24 cellular contexts compared by ENCODE assay signal in the genomic region with DNA sequence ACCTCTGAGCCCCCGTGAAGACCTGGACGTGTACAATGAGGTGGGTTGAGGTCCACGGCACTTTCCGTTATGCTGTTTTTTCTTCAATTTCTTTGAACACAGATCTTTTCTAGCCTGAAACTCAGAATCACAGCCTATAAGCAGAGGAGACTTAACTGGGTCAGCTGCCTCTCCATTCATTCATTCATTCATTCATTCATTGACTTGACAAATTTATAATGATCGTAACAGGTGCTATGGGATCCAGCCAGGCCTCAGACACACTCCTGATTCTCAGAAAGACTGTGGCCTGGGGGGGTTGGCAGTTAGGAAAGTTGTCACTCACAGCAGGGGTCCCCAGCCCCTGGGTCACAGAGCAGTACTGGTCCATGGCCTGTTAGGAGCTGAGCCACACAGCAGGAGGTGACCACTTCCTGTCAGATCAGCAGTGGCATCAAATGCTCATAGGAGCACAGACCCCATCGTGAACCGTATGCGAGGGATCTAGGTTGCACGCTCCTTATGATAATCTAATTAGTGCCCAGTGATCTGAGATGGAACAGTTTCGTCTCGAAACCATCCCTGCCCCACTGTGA. TPM values are rescaled to one million over a fixed set of nuclear protein-coding genes. Genes with fewer than 3 reads are reported as not detected.
DNase-seq lines count a peak whose midpoint lies in the region; FAIRE-seq and TF ChIP-seq lines count a peak whose summit lies in the region.
"Had no signal": no experiment of that assay in that cellular context is flagged by ENCODE, and none has a peak within 500 bp of the region (broad histone marks: within the 10 kb centered on the region; RNA-seq: fewer than 3 reads in every experiment).

No MANE protein-coding gene starts in this region.

- H3K36me3 ChIP-seq in SJCRH30 = no peaks in the 10 kb centered on the region
- no peaks in the 10 kb centered on the region for H3K36me3 ChIP-seq in mesendoderm (ENCODE audit: control insufficient read depth, insufficient read depth, low read length)

- H3K14ac ChIP-seq in H9 (ENCODE audit: insufficient read depth, low read length) = no peak overlapping the region

- H3K4me2 ChIP-seq in mesendoderm (ENCODE audit: low read length) (no peak overlapping the region), H9 (ENCODE audit: insufficient read depth, insufficient read length, low read length) (no peak overlapping the region)

- H3K4me1 ChIP-seq in SJCRH30 (peaks cover 32% of the 10 kb centered on the region), mesendoderm (ENCODE audit: control insufficient read depth, low read depth, low read length) (no peaks in the 10 kb centered on the region), H9 (ENCODE audit: insufficient read depth, low read length) (no peaks in the 10 kb centered on the region)

- H3K27me3 Mint-ChIP-seq in H9 (ENCODE audit: low read depth) = peaks cover 2% of the 10 kb centered on the region
- H3K27me3 Mint-ChIP-seq: CD8-positive, alpha-beta memory T cell had no signal

- FAIRE-seq in GM12891 (lab: Jason Lieb, UNC) = no peak
- FAIRE-seq: G401.6, GM18507, H1 had no signal

- no peak overlapping the region for H2AFZ ChIP-seq in H9 (ENCODE audit: low read length)

- no peak overlapping the region for H2BK20ac ChIP-seq in H9 (ENCODE audit: low read depth, low read length, poor library complexity, severe bottlenecking)

- DNase-seq in CMK (ENCODE audit: low read depth) (peak; percentile 43), GM12891 (ENCODE audit: insufficient read length, low spot score) (no peak), SJCRH30 (peak; percentile 55 to 72), mesendoderm (peak; percentile 43), SK-N-DZ (ENCODE audit: low spot score) (no peak), H9 (no peak), HPDE6-E6E7 (ENCODE audit: extremely low spot score) (no peak), islet precursor cell (no peak)
- DNase-seq: C1 segment of cervical spinal cord; CD8-positive, alpha-beta memory T cell; DMS79; MV-4-11; NCI-H1417; NCI-H187; NCI-H2107; NCI-H2227 treated with DMSO at 0.1 percent for 48 hours; NCI-H510A treated with DMSO at 0.1 percent for 48 hours; NCI-H774; PC-3; SW 1271 had no signal

- no peaks in the 10 kb centered on the region for H3K23me2 ChIP-seq in H9 (ENCODE audit: insufficient read length, low read depth, low read length, poor library complexity, severe bottlenecking)

- no peak for TF ChIP-seq CTCF in H9 (conservative IDR thresholded peaks at IDR 0.05)

- H3K18ac ChIP-seq in mesendoderm (ENCODE audit: low read length) = no peak overlapping the region
- H3K18ac ChIP-seq in H9 (ENCODE audit: insufficient read length, low read depth, low read length) = no peak overlapping the region

- H3T11ph ChIP-seq in H9 (ENCODE audit: low read length) = no peak overlapping the region

- H3K56ac ChIP-seq in mesendoderm (ENCODE audit: low read length) (no peak overlapping the region), H9 (ENCODE audit: insufficient read length, low read depth, low read length) (no peak overlapping the region)

- H2BK15ac ChIP-seq in mesendoderm (replicated peaks; ENCODE audit: low read depth) (no peak overlapping the region), H9 (ENCODE audit: low read depth, low read length) (no peak overlapping the region)

- H4K20me1 ChIP-seq in H9 (ENCODE audit: control insufficient read depth, insufficient read depth, insufficient read length) = no peaks in the 10 kb centered on the region

- no peak overlapping the region for H2BK12ac ChIP-seq in H9 (ENCODE audit: insufficient read length, low read depth, low read length)

- H3K27ac Mint-ChIP-seq in H9 = no peak overlapping the region

- peaks cover 12 to 20% (median 16%) of the 10 kb centered on the region in 3 experiments for H3K36me3 Mint-ChIP-seq in H9 (ENCODE audit: insufficient read depth in 1 of 3, low read depth in 3 of 3)

- no peak overlapping the region for H2BK120ac ChIP-seq in mesendoderm (ENCODE audit: low read depth, low read length)
- no peak overlapping the region for H2BK120ac ChIP-seq in H9 (ENCODE audit: low read depth, low read length, poor library complexity, severe bottlenecking)

- H3K79me1 ChIP-seq in mesendoderm (ENCODE audit: low read length) = no peaks in the 10 kb centered on the region
- H3K79me1 ChIP-seq in H9 (ENCODE audit: insufficient read depth, low read depth, low read length, poor library complexity, severe bottlenecking) = no peaks in the 10 kb centered on the region

- H3K4me3 ChIP-seq in SJCRH30 (no peak overlapping the region), mesendoderm (ENCODE audit: low read length) (no peak overlapping the region)

- H3K4ac ChIP-seq in mesendoderm (ENCODE audit: low read depth, low read length) (no peak overlapping the region), H9 (ENCODE audit: low read depth, low read length) (no peak overlapping the region)

- H4K8ac ChIP-seq in mesendoderm (ENCODE audit: low read depth, low read length) = no peak overlapping the region
- H4K8ac ChIP-seq in H9 (replicated peaks; ENCODE audit: insufficient read length, low read depth, low read length) = no peak overlapping the region

- H3K27me3 ChIP-seq in SJCRH30 (no peaks in the 10 kb centered on the region), mesendoderm (ENCODE audit: insufficient read depth, low read length, poor library complexity) (no peaks in the 10 kb centered on the region), H9 (ENCODE audit: insufficient read depth, low read length) (no peaks in the 10 kb centered on the region)

- H3K27ac ChIP-seq in SJCRH30 (peak overlapping the region; percentile 47), mesendoderm (ENCODE audit: low read depth, low read length) (no peak overlapping the region), H9 (ENCODE audit: insufficient read length, low read depth, low read length) (no peak overlapping the region)
- H3K27ac ChIP-seq: RWPE1 had no signal

- peaks cover 8 to 10% of the 10 kb centered on the region in 2 experiments; a peak in 3 of 4 replicates for H3K4me1 Mint-ChIP-seq in H9

- H3K9ac ChIP-seq in mesendoderm (ENCODE audit: low read length) (no peak overlapping the region), H9 (ENCODE audit: extremely low read depth, insufficient read length, low read length) (no peak overlapping the region)

- no peak overlapping the region for H4K91ac ChIP-seq in H9 (ENCODE audit: insufficient read length, low read depth, low read length)

- H3K23ac ChIP-seq in mesendoderm (ENCODE audit: low read length) (no peak overlapping the region), H9 (ENCODE audit: insufficient read length, low read depth, low read length) (no peak overlapping the region)

- H2BK5ac ChIP-seq in mesendoderm (ENCODE audit: low read length) (no peak overlapping the region), H9 (ENCODE audit: insufficient read length, low read length) (no peak overlapping the region)

- TF ChIP-seq POLR2A in GM12891 (IDR thresholded peaks at IDR 0.05; ENCODE audit: low read depth, low read length) = 0 out of 2 replicates have a peak, but pooled peaks have one; percentile 6

- no CpG with 5 or more reads among the region's 11 CpGs for WGBS in mesendoderm (ENCODE audit: extremely low coverage, insufficient coverage, low lambda C conversion rate)
- WGBS in H9 (ENCODE audit: extremely low coverage, insufficient read length, low lambda C conversion rate) = no CpG with 5 or more reads among the region's 11 CpGs

- no peak overlapping the region for H2AK5ac ChIP-seq in mesendoderm (ENCODE audit: low read length)
- no peak overlapping the region for H2AK5ac ChIP-seq in H9 (ENCODE audit: insufficient read length, low read length)

- H4K5ac ChIP-seq in mesendoderm (ENCODE audit: low read length) (no peak overlapping the region), H9 (ENCODE audit: insufficient read length, low read depth, low read length) (no peak overlapping the region)

- H3K79me2 ChIP-seq in mesendoderm (ENCODE audit: control insufficient read depth, insufficient read depth, low read length) (no peaks in the 10 kb centered on the region), H9 (ENCODE audit: insufficient read depth, low read length) (no peaks in the 10 kb centered on the region)

- H3K4me3 Mint-ChIP-seq in H9 = no peak overlapping the region
- H3K4me3 Mint-ChIP-seq: CD8-positive, alpha-beta memory T cell had no signal

- H3K9me3 Mint-ChIP-seq in H9 = peaks cover 90 to 97% of the 10 kb centered on the region in 2 experiments

- no peaks in the 10 kb centered on the region for H3K9me3 ChIP-seq in SJCRH30 (replicated peaks)
- peaks cover 80% of the 10 kb centered on the region for H3K9me3 ChIP-seq in H9 (ENCODE audit: control insufficient read depth, low read depth, low read length)

TF ChIP-seq in GM12891, 5 proteins besides CTCF, POLR2A, EP300 and RAD21:
- no peak for TF ChIP-seq SPI1 (IDR thresholded peaks at IDR 0.05; ENCODE audit: low read depth, low read length)

RNA-seq across cellular contexts. Expression of a gene that starts 38.6 kb away (rescaled TPM):
- 240 TPM for polyA plus RNA-seq in GM12891 (2012; ENCODE audit: low read depth, missing spikeins)
- 0.03 TPM in 1 of 2 replicates, not detected in the other for total RNA-seq in SJCRH30 (2014; rRNA removed; shearing (Covaris generic))
- polyA plus RNA-seq in mesendoderm (2013, experiment 1 of 2) = 0.91 TPM
- 1.1 TPM for polyA plus RNA-seq in mesendoderm (2013, experiment 2 of 2)
- not detected in 2 replicates for polyA plus RNA-seq in SK-N-DZ (2014; cell fraction: cytosol; rRNA removed)
- polyA plus RNA-seq in SK-N-DZ (2014; cell fraction: nucleus; rRNA removed) = not detected in 2 replicates
- total RNA-seq in H9 (2021) = 0.31 and 0.68 TPM in 2 replicates

Comparison
In these comparisons a context has a peak if more than half of its experiments do, and no peak if none do; other contexts are left out.
1. DNase-seq: peak in CMK (single experiment), SJCRH30 (2 of 2) and mesendoderm (single experiment); none in GM12891 (single experiment), SK-N-DZ (single experiment), H9 (single experiment), HPDE6-E6E7 (single experiment) and islet precursor cell (single experiment).